ENCODE assay signal across 1 cellular context in the genomic region with DNA sequence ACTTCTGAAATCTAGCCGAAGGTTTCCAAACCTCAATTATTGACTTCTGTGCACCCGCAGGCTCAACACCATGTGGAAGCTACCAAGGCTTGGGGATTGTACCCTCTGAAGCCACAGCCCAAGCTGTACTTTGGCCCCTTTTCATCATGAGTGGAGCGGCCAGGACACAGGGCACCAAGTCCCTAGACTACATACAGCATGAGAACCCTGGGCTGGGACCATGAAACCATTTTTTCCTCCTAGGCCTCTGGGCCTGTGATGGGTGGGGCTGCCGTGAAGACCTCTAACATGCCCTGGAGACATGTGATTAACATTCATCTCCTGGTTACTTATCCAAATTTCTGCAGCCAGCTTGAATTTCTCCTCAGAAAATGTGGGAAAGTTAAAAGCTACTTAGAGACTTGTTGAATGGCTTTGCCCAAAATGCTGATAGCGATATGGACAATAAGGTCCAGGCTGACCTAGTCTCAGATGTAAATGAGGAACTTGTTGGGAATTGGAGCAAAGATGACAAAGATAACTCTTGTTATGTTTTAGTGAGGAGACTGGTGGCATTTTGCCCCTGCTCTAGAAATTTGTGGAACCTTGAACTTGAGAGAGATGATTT.
TF ChIP-seq lines count a peak whose summit lies in the region.

No MANE protein-coding gene starts in this region.

TF ChIP-seq in K562, 482 proteins besides CTCF, POLR2A, EP300 and RAD21 (continued from another document):
- TF ChIP-seq, protein P1, sequence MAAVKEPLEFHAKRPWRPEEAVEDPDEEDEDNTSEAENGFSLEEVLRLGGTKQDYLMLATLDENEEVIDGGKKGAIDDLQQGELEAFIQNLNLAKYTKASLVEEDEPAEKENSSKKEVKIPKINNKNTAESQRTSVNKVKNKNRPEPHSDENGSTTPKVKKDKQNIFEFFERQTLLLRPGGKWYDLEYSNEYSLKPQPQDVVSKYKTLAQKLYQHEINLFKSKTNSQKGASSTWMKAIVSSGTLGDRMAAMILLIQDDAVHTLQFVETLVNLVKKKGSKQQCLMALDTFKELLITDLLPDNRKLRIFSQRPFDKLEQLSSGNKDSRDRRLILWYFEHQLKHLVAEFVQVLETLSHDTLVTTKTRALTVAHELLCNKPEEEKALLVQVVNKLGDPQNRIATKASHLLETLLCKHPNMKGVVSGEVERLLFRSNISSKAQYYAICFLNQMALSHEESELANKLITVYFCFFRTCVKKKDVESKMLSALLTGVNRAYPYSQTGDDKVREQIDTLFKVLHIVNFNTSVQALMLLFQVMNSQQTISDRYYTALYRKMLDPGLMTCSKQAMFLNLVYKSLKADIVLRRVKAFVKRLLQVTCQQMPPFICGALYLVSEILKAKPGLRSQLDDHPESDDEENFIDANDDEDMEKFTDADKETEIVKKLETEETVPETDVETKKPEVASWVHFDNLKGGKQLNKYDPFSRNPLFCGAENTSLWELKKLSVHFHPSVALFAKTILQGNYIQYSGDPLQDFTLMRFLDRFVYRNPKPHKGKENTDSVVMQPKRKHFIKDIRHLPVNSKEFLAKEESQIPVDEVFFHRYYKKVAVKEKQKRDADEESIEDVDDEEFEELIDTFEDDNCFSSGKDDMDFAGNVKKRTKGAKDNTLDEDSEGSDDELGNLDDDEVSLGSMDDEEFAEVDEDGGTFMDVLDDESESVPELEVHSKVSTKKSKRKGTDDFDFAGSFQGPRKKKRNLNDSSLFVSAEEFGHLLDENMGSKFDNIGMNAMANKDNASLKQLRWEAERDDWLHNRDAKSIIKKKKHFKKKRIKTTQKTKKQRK (IDR thresholded peaks at IDR 0.05; ENCODE audit: borderline replicate concordance, low read depth, low read length): peak; percentile 80
- TF ChIP-seq, protein P2, sequence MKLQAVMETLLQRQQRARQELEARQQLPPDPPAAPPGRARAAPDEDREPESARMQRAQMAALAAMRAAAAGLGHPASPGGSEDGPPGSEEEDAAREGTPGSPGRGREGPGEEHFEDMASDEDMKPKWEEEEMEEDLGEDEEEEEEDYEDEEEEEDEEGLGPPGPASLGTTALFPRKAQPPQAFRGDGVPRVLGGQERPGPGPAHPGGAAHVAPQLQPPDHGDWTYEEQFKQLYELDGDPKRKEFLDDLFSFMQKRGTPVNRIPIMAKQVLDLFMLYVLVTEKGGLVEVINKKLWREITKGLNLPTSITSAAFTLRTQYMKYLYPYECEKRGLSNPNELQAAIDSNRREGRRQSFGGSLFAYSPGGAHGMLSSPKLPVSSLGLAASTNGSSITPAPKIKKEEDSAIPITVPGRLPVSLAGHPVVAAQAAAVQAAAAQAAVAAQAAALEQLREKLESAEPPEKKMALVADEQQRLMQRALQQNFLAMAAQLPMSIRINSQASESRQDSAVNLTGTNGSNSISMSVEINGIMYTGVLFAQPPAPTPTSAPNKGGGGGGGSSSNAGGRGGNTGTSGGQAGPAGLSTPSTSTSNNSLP (IDR thresholded peaks at IDR 0.05; ENCODE audit: borderline replicate concordance, low read depth, low read length): no peak
- TF ChIP-seq ZNF24 (IDR thresholded peaks at IDR 0.05) (no peak), KLF13 (tag; IDR thresholded peaks at IDR 0.05; ENCODE audit: borderline replicate concordance, low read depth) (no peak), FOXK2 (conservative IDR thresholded peaks at IDR 0.05 in 1 of 2, IDR thresholded peaks at IDR 0.05 in 1 of 2; ENCODE audit: low read depth in 2 of 2) (no peak), NFYB (IDR thresholded peaks at IDR 0.05; ENCODE audit: extremely low read depth, insufficient read length) (no peak), ZFP1 (CRISPR knock-in tag; IDR thresholded peaks at IDR 0.05) (no peak), PTBP1 (IDR thresholded peaks at IDR 0.05; ENCODE audit: low read depth, low read length) (no peak), ARID1B (IDR thresholded peaks at IDR 0.05) (no peak), MTF1 (CRISPR knock-in tag; IDR thresholded peaks at IDR 0.05; ENCODE audit: borderline replicate concordance) (no peak), DACH1 (IDR thresholded peaks at IDR 0.05; ENCODE audit: partially characterized antibody) (no peak), NR2C2 (CRISPR knock-in tag; IDR thresholded peaks at IDR 0.05) (no peak), NR2C2 (tag; IDR thresholded peaks at IDR 0.05) (no peak), CBX5 (IDR thresholded peaks at IDR 0.05; ENCODE audit: borderline replicate concordance, low read depth) (peak; percentile 91), TFAM (CRISPR knock-in tag; conservative IDR thresholded peaks at IDR 0.05) (no peak), MED1 (CRISPR knock-in tag; IDR thresholded peaks at IDR 0.05; ENCODE audit: borderline replicate concordance) (no peak)
- TF ChIP-seq, protein P3, sequence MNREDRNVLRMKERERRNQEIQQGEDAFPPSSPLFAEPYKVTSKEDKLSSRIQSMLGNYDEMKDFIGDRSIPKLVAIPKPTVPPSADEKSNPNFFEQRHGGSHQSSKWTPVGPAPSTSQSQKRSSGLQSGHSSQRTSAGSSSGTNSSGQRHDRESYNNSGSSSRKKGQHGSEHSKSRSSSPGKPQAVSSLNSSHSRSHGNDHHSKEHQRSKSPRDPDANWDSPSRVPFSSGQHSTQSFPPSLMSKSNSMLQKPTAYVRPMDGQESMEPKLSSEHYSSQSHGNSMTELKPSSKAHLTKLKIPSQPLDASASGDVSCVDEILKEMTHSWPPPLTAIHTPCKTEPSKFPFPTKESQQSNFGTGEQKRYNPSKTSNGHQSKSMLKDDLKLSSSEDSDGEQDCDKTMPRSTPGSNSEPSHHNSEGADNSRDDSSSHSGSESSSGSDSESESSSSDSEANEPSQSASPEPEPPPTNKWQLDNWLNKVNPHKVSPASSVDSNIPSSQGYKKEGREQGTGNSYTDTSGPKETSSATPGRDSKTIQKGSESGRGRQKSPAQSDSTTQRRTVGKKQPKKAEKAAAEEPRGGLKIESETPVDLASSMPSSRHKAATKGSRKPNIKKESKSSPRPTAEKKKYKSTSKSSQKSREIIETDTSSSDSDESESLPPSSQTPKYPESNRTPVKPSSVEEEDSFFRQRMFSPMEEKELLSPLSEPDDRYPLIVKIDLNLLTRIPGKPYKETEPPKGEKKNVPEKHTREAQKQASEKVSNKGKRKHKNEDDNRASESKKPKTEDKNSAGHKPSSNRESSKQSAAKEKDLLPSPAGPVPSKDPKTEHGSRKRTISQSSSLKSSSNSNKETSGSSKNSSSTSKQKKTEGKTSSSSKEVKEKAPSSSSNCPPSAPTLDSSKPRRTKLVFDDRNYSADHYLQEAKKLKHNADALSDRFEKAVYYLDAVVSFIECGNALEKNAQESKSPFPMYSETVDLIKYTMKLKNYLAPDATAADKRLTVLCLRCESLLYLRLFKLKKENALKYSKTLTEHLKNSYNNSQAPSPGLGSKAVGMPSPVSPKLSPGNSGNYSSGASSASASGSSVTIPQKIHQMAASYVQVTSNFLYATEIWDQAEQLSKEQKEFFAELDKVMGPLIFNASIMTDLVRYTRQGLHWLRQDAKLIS (CRISPR knock-in tag; IDR thresholded peaks at IDR 0.05): no peak
- TF ChIP-seq, protein P4, sequence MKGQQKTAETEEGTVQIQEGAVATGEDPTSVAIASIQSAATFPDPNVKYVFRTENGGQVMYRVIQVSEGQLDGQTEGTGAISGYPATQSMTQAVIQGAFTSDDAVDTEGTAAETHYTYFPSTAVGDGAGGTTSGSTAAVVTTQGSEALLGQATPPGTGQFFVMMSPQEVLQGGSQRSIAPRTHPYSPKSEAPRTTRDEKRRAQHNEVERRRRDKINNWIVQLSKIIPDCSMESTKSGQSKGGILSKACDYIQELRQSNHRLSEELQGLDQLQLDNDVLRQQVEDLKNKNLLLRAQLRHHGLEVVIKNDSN (CRISPR knock-in tag; IDR thresholded peaks at IDR 0.05): no peak
- TF ChIP-seq, protein P5, sequence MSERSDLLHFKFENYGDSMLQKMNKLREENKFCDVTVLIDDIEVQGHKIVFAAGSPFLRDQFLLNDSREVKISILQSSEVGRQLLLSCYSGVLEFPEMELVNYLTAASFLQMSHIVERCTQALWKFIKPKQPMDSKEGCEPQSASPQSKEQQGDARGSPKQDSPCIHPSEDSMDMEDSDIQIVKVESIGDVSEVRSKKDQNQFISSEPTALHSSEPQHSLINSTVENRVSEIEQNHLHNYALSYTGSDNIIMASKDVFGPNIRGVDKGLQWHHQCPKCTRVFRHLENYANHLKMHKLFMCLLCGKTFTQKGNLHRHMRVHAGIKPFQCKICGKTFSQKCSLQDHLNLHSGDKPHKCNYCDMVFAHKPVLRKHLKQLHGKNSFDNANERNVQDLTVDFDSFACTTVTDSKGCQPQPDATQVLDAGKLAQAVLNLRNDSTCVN (CRISPR knock-in tag; IDR thresholded peaks at IDR 0.05): no peak
